30 cellular contexts compared by ENCODE assay signal in genomic region chr11:7621090-7621489, GRCh38. TPM values are rescaled to one million over a fixed set of nuclear protein-coding genes. Genes with fewer than 3 reads are reported as not detected.
"Had no signal": no experiment of that assay in that cellular context is flagged by ENCODE, and none has a peak within 500 bp of the region (broad histone marks: within the 10 kb centered on the region; RNA-seq: fewer than 3 reads in every experiment).

No MANE protein-coding gene starts in this region.

- H3K27me3 Mint-ChIP-seq: activated B cell treated with CpG ODN at 0.5 μM for 24 hours; activated CD4-positive, alpha-beta memory T cell treated with anti-CD3 and anti-CD28 coated beads for 36 hours; activated naive CD8-positive, alpha-beta T cell treated with anti-CD3 and anti-CD28 coated beads for 36 hours; activated T-helper 17 cell treated with anti-CD3 and anti-CD28 coated beads, Interleukin-2, amount 50 U/mL, for 72 hours had no signal

- H3K36me3 ChIP-seq: brain microvascular endothelial cell, SJCRH30 had no signal

- H3K4me3 ChIP-seq: SJCRH30, SK-N-MC had no signal

- H3K27ac ChIP-seq: brain microvascular endothelial cell, SJCRH30, SK-N-MC had no signal

- ATAC-seq: activated T-cell treated with anti-CD3 and anti-CD28 coated beads, Interleukin-2, amount 50 U/mL, for 72 hours; activated T-helper 17 cell treated with anti-CD3 and anti-CD28 coated beads, Interleukin-2, amount 50 U/mL, for 72 hours; Panc1 had no signal

- DNase-seq: activated B cell treated with CpG ODN at 0.5 μM for 24 hours; activated CD4-positive, alpha-beta memory T cell treated with anti-CD3 and anti-CD28 coated beads for 36 hours; activated CD4-positive, alpha-beta T cell treated with anti-CD3 and anti-CD28 coated beads for 4 hours; activated CD4-positive, alpha-beta T cell treated with anti-CD3 and anti-CD28 coated beads, Interleukin-2, amount 50 U/mL, for 1 hour; activated CD4-positive, CD25-positive, alpha-beta regulatory T cell treated with anti-CD3 and anti-CD28 coated beads, Interleukin-2, amount 50 U/mL, for 72 hours; activated effector memory CD4-positive, alpha-beta T cell treated with anti-CD3 and anti-CD28 coated beads, Interleukin-2, amount 50 U/mL, for 16 hours; activated naive CD4-positive, alpha-beta T cell; activated naive CD4-positive, alpha-beta T cell treated with anti-CD3 and anti-CD28 coated beads, Interleukin-2, amount 50 U/mL, for 16 hours; activated naive CD8-positive, alpha-beta T cell treated with anti-CD3 and anti-CD28 coated beads for 36 hours; activated T-cell treated with anti-CD3 and anti-CD28 coated beads, Interleukin-2, amount 50 U/mL, for 1 hour; activated T-cell treated with anti-CD3 and anti-CD28 coated beads, Interleukin-2, amount 50 U/mL, for 72 hours; amniotic stem cell; aorta; brain microvascular endothelial cell; central memory CD4-positive, alpha-beta T cell; NCI-H1092 treated with DMSO at 0.1 percent for 48 hours; NCI-H1417; NCI-H146; NCI-H187; NCI-H2029 treated with DMSO at 0.1 percent for 48 hours; NCI-H2171 treated with DMSO at 0.1 percent for 48 hours; NCI-H2227 treated with DMSO at 0.1 percent for 48 hours; NCI-H446; NCI-H524; SHP77; SJCRH30; T1000 had no signal

- H3K27me3 ChIP-seq: brain microvascular endothelial cell, SJCRH30 had no signal

- H3K9me3 ChIP-seq: SJCRH30 had no signal

- H3K27ac Mint-ChIP-seq: activated B cell treated with CpG ODN at 0.5 μM for 24 hours; activated CD4-positive, alpha-beta memory T cell treated with anti-CD3 and anti-CD28 coated beads for 36 hours; activated naive CD8-positive, alpha-beta T cell treated with anti-CD3 and anti-CD28 coated beads for 36 hours; activated T-cell treated with anti-CD3 and anti-CD28 coated beads, Interleukin-2, amount 50 U/mL, for 72 hours; activated T-helper 17 cell treated with anti-CD3 and anti-CD28 coated beads, Interleukin-2, amount 50 U/mL, for 72 hours had no signal

- H3K4me1 Mint-ChIP-seq: activated B cell treated with CpG ODN at 0.5 μM for 24 hours; activated naive CD8-positive, alpha-beta T cell treated with anti-CD3 and anti-CD28 coated beads for 36 hours; activated T-helper 17 cell treated with anti-CD3 and anti-CD28 coated beads, Interleukin-2, amount 50 U/mL, for 72 hours had no signal

- H3K9me3 Mint-ChIP-seq: activated B cell treated with CpG ODN at 0.5 μM for 24 hours; activated CD4-positive, alpha-beta memory T cell treated with anti-CD3 and anti-CD28 coated beads for 36 hours; activated naive CD8-positive, alpha-beta T cell treated with anti-CD3 and anti-CD28 coated beads for 36 hours; activated T-cell treated with anti-CD3 and anti-CD28 coated beads, Interleukin-2, amount 50 U/mL, for 72 hours; activated T-helper 17 cell treated with anti-CD3 and anti-CD28 coated beads, Interleukin-2, amount 50 U/mL, for 72 hours had no signal

- H3K4me3 Mint-ChIP-seq: activated B cell treated with CpG ODN at 0.5 μM for 24 hours; activated CD4-positive, alpha-beta memory T cell treated with anti-CD3 and anti-CD28 coated beads for 36 hours; activated naive CD8-positive, alpha-beta T cell treated with anti-CD3 and anti-CD28 coated beads for 36 hours; activated T-cell treated with anti-CD3 and anti-CD28 coated beads, Interleukin-2, amount 50 U/mL, for 72 hours; activated T-helper 17 cell treated with anti-CD3 and anti-CD28 coated beads, Interleukin-2, amount 50 U/mL, for 72 hours had no signal

- H3K4me1 ChIP-seq: SJCRH30 had no signal

RNA-seq across cellular contexts. Expression of gene CYB5R2, which starts 52.2 kb away (rescaled TPM):
- total RNA-seq: SJCRH30 had no signal
